ENCODE assay signal across 24 cellular contexts in the genomic region with DNA sequence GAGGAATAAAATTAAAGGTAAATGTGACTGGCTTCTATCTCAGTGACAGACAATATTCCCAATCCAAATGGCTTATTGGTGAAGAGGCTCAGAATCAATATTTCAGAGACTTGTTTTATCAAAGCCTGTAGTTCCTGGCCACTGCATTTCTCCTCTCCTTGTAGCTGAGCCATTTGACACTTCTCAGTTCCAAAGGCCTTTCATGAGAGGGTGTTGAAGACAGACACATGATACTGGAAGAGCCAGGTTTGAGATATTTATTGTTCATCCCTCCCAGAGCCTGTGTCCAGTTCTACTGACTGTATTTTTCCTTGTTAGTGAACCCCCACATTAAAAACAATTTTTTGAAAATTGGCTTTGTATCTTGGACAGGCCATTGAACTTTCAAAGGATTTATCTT.
"Had no signal": no experiment of that assay in that cellular context is flagged by ENCODE, and none has a peak within 500 bp of the region (broad histone marks: within the 10 kb centered on the region; RNA-seq: fewer than 3 reads in every experiment).

No MANE protein-coding gene starts in this region.

- H3K27me3 ChIP-seq: suprapubic skin, testis, thyroid gland, tibial artery, tibial nerve, transverse colon, upper lobe of left lung, upper lobe of right lung, uterus, vagina had no signal

- H3K36me3 ChIP-seq: stomach, suprapubic skin, thoracic aorta, thyroid gland, tibial artery, tibial nerve, transverse colon, upper lobe of left lung, upper lobe of right lung, uterus, vagina had no signal

- H3K9me3 ChIP-seq: stomach, suprapubic skin, testis, thoracic aorta, thyroid gland, tibial artery, tibial nerve, transverse colon, upper lobe of left lung, upper lobe of right lung, uterus, vagina had no signal

- H3K4me1 ChIP-seq: stomach, suprapubic skin, testis, thyroid gland, tibial artery, tibial nerve, transverse colon, upper lobe of left lung, upper lobe of right lung, uterus, vagina had no signal

- H3K4me3 ChIP-seq: stomach, suprapubic skin, testis, thoracic aorta, thyroid gland, tibial artery, tibial nerve, transverse colon, upper lobe of left lung, upper lobe of right lung, uterus, vagina had no signal

- DNase-seq: stimulated activated CD4-positive, alpha-beta T cell treated with anti-CD3 and anti-CD28 coated beads, Interleukin-2, amount 100 ng/mL, for 48 hours; stimulated activated CD4-positive, alpha-beta T cell treated with anti-CD3 and anti-CD28 coated beads, Interleukin-4, amount 100 ng/mL, for 1 hour; stimulated activated CD4-positive, alpha-beta T cell treated with anti-CD3 and anti-CD28 coated beads, Interleukin-4, amount 100 ng/mL, for 24 hours; stimulated activated CD4-positive, alpha-beta T cell treated with anti-CD3 and anti-CD28 coated beads, Interleukin-4, amount 100 ng/mL, for 4 hours; stimulated activated CD8-positive, alpha-beta memory T cell treated with anti-CD3 and anti-CD28 coated beads, Interleukin-4, amount 100 ng/mL, for 48 hours; stimulated activated naive B cell treated with anti-CD40 and anti-IgM and Interleukin-4, amounts not matched to agents 10 μg/mL and 1 μg/mL and 100 μg/mL, for 72 hours; stimulated activated naive CD4-positive, alpha-beta T cell; stimulated activated naive CD4-positive, alpha-beta T cell treated with Interleukin-2 at 50 U/mL for 16 hours; stimulated activated naive CD8-positive, alpha-beta T cell treated with anti-CD3 and anti-CD28 coated beads, Interleukin-15, amount 100 ng/mL, for 72 hours; stimulated activated naive CD8-positive, alpha-beta T cell treated with anti-CD3 and anti-CD28 coated beads, Interleukin-15, Interleukin-2, amounts not matched to agents 100 U/mL and 50 U/mL, for 24 hours; stomach; substantia nigra; testis; thyroid gland; tibial artery; transverse colon; trophoblast cell; upper lobe of left lung; upper lobe of right lung; uterus had no signal
